27 cellular contexts compared by ENCODE assay signal in genomic region chr2:48721158-48721557, GRCh38. TPM values are rescaled to one million over a fixed set of nuclear protein-coding genes. Genes with fewer than 3 reads are reported as not detected.
"Had no signal": no experiment of that assay in that cellular context is flagged by ENCODE, and none has a peak within 500 bp of the region (broad histone marks: within the 10 kb centered on the region; RNA-seq: fewer than 3 reads in every experiment).

No MANE protein-coding gene starts in this region.

- H3K27me3 ChIP-seq: heart right ventricle, hepatocyte, ovary, right atrium auricular region, right lobe of liver, tibial nerve had no signal

- H3K4me3 ChIP-seq: heart right ventricle, hepatocyte, lung, ovary, right atrium auricular region, right lobe of liver, smooth muscle cell, tibial nerve had no signal

- H3K9me3 ChIP-seq: heart right ventricle, ovary, right atrium auricular region, right lobe of liver, tibial nerve had no signal

- H3K27ac ChIP-seq: heart right ventricle, hepatocyte, ovary, right atrium auricular region, right lobe of liver had no signal

- ATAC-seq: heart right ventricle; left cardiac atrium; left lobe of liver; natural killer cell; right lobe of liver; stimulated activated memory B cell treated with anti-CD40 and anti-IgM and Interleukin-4, amounts not matched to agents 10 μg/mL and 1 μg/mL and 100 μg/mL, for 72 hours; stimulated activated naive CD8-positive, alpha-beta T cell treated with anti-CD3 and anti-CD28 coated beads, Interleukin-15, amount 100 ng/mL, for 72 hours had no signal

- DNase-seq: heart right ventricle; kidney glomerular epithelial cell; left cardiac atrium; mesendoderm; naive B cell; natural killer cell; ovary; right lobe of liver; stimulated activated CD4-positive, alpha-beta T cell treated with anti-CD3 and anti-CD28 coated beads, Interleukin-1b, Interleukin-23, amount 100 ng/mL, for 48 hours; stimulated activated CD4-positive, alpha-beta T cell treated with anti-CD3 and anti-CD28 coated beads, Interleukin-2, amount 100 ng/mL, for 48 hours; stimulated activated CD4-positive, alpha-beta T cell treated with anti-CD3 and anti-CD28 coated beads, Interleukin-4, amount 100 ng/mL, for 4 hours; stimulated activated CD8-positive, alpha-beta memory T cell treated with anti-CD3 and anti-CD28 coated beads, Interleukin-4, amount 100 ng/mL, for 48 hours; stimulated activated naive CD4-positive, alpha-beta T cell treated with Interleukin-2 at 50 U/mL for 16 hours; stimulated activated naive CD8-positive, alpha-beta T cell treated with anti-CD3 and anti-CD28 coated beads, Interleukin-15, amount 100 ng/mL, for 72 hours; substantia nigra had no signal

- H3K4me1 ChIP-seq: right atrium auricular region, right lobe of liver had no signal

- H3K36me3 ChIP-seq: heart right ventricle, ovary, right atrium auricular region, right lobe of liver, tibial nerve had no signal

RNA-seq across cellular contexts. Expression of gene LHCGR, which starts 34.4 kb away (rescaled TPM):
- total RNA-seq: hepatocyte, left lobe of liver, liver, mononuclear cell, natural killer cell, progenitor cell of endocrine pancreas, pulmonary artery endothelial cell, renal cortical epithelial cell, right atrium auricular region, right lobe of liver, smooth muscle cell had no signal
